14 cellular contexts compared by ENCODE assay signal in the genomic region with DNA sequence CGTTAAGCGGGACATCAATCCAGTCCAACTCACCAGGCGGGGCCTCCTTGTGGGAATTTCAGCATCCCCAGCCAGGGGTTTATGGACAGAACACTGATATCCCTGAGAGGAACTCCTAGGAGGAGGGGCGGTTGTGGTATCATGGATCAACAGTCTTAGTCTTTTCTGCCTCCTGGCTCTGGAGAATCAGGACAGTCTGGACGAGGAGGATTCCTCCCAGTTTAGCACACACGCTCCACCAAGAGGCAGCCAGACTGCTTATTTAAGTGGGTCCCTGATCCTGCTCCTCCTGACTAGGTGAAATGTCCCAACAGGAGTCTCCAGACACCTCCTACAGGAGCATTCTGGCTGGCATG. TPM values are rescaled to one million over a fixed set of nuclear protein-coding genes. Genes with fewer than 3 reads are reported as not detected.
DNase-seq lines count a peak whose midpoint lies in the region; ATAC-seq and TF ChIP-seq lines count a peak whose summit lies in the region.
"Had no signal": no experiment of that assay in that cellular context is flagged by ENCODE, and none has a peak within 500 bp of the region (broad histone marks: within the 10 kb centered on the region; RNA-seq: fewer than 3 reads in every experiment).

No MANE protein-coding gene starts in this region.

- peaks cover 0 to under 1% of the 10 kb centered on the region in 2 donors for H3K36me3 ChIP-seq in ascending aorta
- no peaks in the 10 kb centered on the region for H3K36me3 ChIP-seq in psoas muscle (ENCODE audit: insufficient read depth in 1 of 2, low read depth in 1 of 2)

- WGBS in psoas muscle, 3 donors, result 15 to 30% (median 23%) methylated on average over 6 of the region's 6 CpGs

- H3K4me1 ChIP-seq in ascending aorta, result no peaks in the 10 kb centered on the region
- H3K4me1 ChIP-seq in psoas muscle, result no peaks in the 10 kb centered on the region
- H3K4me1 ChIP-seq: spleen had no signal

- DNase-seq in AG09309 (ENCODE audit: low read depth) (no peak), ascending aorta (ENCODE audit: low spot score in 2 of 2) (no peak), fibroblast of the aortic adventitia (ENCODE audit: low read depth) (no peak), psoas muscle (no peak), NCI-H345 (lab: John Stamatoyannopoulos, UW) (no peak)
- DNase-seq in activated T-cell treated with anti-CD3 and anti-CD28 coated beads, Interleukin-2, amount 50 U/mL, for 1 hour, result no peak
- DNase-seq in stimulated activated naive CD4-positive, alpha-beta T cell treated with Interleukin-2 at 50 U/mL for 16 hours (lab: John Stamatoyannopoulos, UW), result no peak
- DNase-seq: activated CD4-positive, CD25-positive, alpha-beta regulatory T cell; spleen had no signal

- H3K9me3 ChIP-seq in ascending aorta (no peaks in the 10 kb centered on the region), psoas muscle (no peaks in the 10 kb centered on the region)

- H3K27me3 ChIP-seq in ascending aorta (no peaks in the 10 kb centered on the region), psoas muscle (ENCODE audit: insufficient read depth in 3 of 3, low read length in 2 of 3) (peaks cover 0 to 4% (median 0%) of the 10 kb centered on the region in 3 donors)

- peak overlapping the region; percentile 52 to 56 for H3K27ac ChIP-seq in ascending aorta
- peak overlapping the region; percentile 46 for H3K27ac ChIP-seq in psoas muscle
- H3K27ac ChIP-seq: spleen had no signal

- no peak for TF ChIP-seq CTCF in AG09309 (IDR thresholded peaks at IDR 0.05; ENCODE audit: control insufficient read depth, insufficient read depth, low read depth, low read length, missing control alignments)
- no peak for TF ChIP-seq CTCF in ascending aorta (IDR thresholded peaks at IDR 0.05)
- no peak for TF ChIP-seq CTCF in fibroblast of the aortic adventitia (IDR thresholded peaks at IDR 0.05; ENCODE audit: insufficient read depth, low read length)
- no peak for TF ChIP-seq CTCF in psoas muscle (IDR thresholded peaks at IDR 0.05)

- intact Hi-C loops in ascending aorta (cut with DNase I) (no loop called here), psoas muscle (cut with DNase I) (no loop called here)

- ATAC-seq in psoas muscle, result no peak
- ATAC-seq in GM18873 (IDR thresholded peaks at IDR 0.05; ENCODE audit: low FRiP score, unreplicated experiment), result no peak
- ATAC-seq: activated naive CD4-positive, alpha-beta T cell treated with anti-CD3 and anti-CD28 coated beads, Interleukin-2, amount 50 U/mL, for 72 hours had no signal

- peak overlapping the region; percentile 22 for H3K4me3 ChIP-seq in AG09309 (ENCODE audit: control insufficient read depth, low read depth, low read length)
- peak overlapping the region in 1 of 2 donors; percentile 44 for H3K4me3 ChIP-seq in ascending aorta
- H3K4me3 ChIP-seq in fibroblast of the aortic adventitia (ENCODE audit: low read depth, low read length), result peak overlapping the region; percentile 49
- peak overlapping the region; percentile 39 for H3K4me3 ChIP-seq in psoas muscle
- H3K4me3 ChIP-seq: spleen had no signal

RNA-seq across cellular contexts. Expression of a gene that starts 10.4 kb away (rescaled TPM):
- total RNA-seq in ascending aorta, result not detected
- not detected in 2 replicates for total RNA-seq in fibroblast of the aortic adventitia (ENCODE audit: low replicate concordance)
- not detected for total RNA-seq in psoas muscle
- under 1 TPM in 1 of 3 donors, not detected in 2; 0.01 TPM for polyA plus RNA-seq in psoas muscle
- total RNA-seq: activated naive CD4-positive, alpha-beta T cell treated with anti-CD3 and anti-CD28 coated beads, Interleukin-2, amount 50 U/mL, for 72 hours; frontal cortex; neural crest cell had no signal
- polyA plus RNA-seq: spleen had no signal

RNA-seq across cellular contexts. Expression of a gene that starts 23.0 kb away (rescaled TPM):
- total RNA-seq in ascending aorta, result 28.8 TPM
- total RNA-seq in fibroblast of the aortic adventitia (ENCODE audit: low replicate concordance), result 0.45 TPM in 1 of 2 replicates, not detected in the other
- under 1 TPM in 2 of 4 donors, not detected in 2; 0.67 to 0.68 TPM for total RNA-seq in psoas muscle
- polyA plus RNA-seq in psoas muscle, result under 1 TPM in 2 of 3 donors, not detected in 1; 0.35 to 0.51 TPM
- total RNA-seq: dermis blood vessel endothelial cell, neural crest cell had no signal

Comparison
In these comparisons a context has a peak if more than half of its experiments do, and no peak if none do; other contexts are left out.
1. RNA of a gene that starts 23.0 kb away (total RNA-seq): 28.8 TPM in ascending aorta (single experiment); 0.67 to 0.68 TPM in psoas muscle and 0.45 TPM in fibroblast of the aortic adventitia; every median in the first group is over 10 times any median in the second.